Comparison of ENCODE assay signal across 19 cellular contexts in genomic region chr20:11231742-11232141, GRCh38.
DNase-seq lines count a peak whose midpoint lies in the region; ATAC-seq and TF ChIP-seq lines count a peak whose summit lies in the region.
"Had no signal": no experiment of that assay in that cellular context is flagged by ENCODE, and none has a peak within 500 bp of the region (broad histone marks: within the 10 kb centered on the region; RNA-seq: fewer than 3 reads in every experiment).

No MANE protein-coding gene starts in this region.

- peaks cover 38% of the 10 kb centered on the region for H3K4me1 Mint-ChIP-seq in endodermal cell
- H3K4me1 Mint-ChIP-seq: B cell, IgD-negative memory B cell had no signal

- WGBS in endodermal cell (ENCODE audit: insufficient coverage in 1 of 2, insufficient read length in 1 of 2), 2 experiments, result 91 to 100% methylated on average over 2 to 4 of the region's 4 CpGs
- WGBS in neuronal stem cell (ENCODE audit: extremely low coverage in 2 of 2, insufficient read length in 2 of 2, insufficient replicate concordance in 1 of 2), 2 donors, result no CpG with 5 or more reads among the region's 4 CpGs

- H3K9me3 ChIP-seq in endodermal cell (ENCODE audit: control insufficient read depth, low read length), result no peaks in the 10 kb centered on the region
- H3K9me3 ChIP-seq in neuronal stem cell (replicated peaks in 1 of 2; ENCODE audit: control insufficient read depth in 2 of 2, insufficient read depth in 1 of 2, low read depth in 1 of 2, low read length in 2 of 2), result peaks cover 0 to 4% of the 10 kb centered on the region in 2 donors
- H3K9me3 ChIP-seq: Peyer's patch had no signal

- no peak overlapping the region for H2BK120ac ChIP-seq in neuronal stem cell (ENCODE audit: low read depth, low read length)

- H2AFZ ChIP-seq in neuronal stem cell (ENCODE audit: low read length), result no peak overlapping the region

- H3K4me3 Mint-ChIP-seq in endodermal cell, result no peak overlapping the region
- H3K4me3 Mint-ChIP-seq: B cell; CD4-positive, alpha-beta T cell; IgD-negative memory B cell had no signal

- H3K27me3 Mint-ChIP-seq in endodermal cell (ENCODE audit: insufficient read depth), result peaks cover 5% of the 10 kb centered on the region
- H3K27me3 Mint-ChIP-seq: B cell; CD4-positive, alpha-beta T cell; IgD-negative memory B cell had no signal

- no peak overlapping the region for H2AK5ac ChIP-seq in neuronal stem cell (ENCODE audit: low read depth, low read length)

- no peaks in the 10 kb centered on the region for H3K79me1 ChIP-seq in neuronal stem cell (ENCODE audit: low read depth, low read length)

- H3K4me1 ChIP-seq in endodermal cell (ENCODE audit: control insufficient read depth, insufficient read depth, low read length) (peaks cover 8% of the 10 kb centered on the region), neuronal stem cell (ENCODE audit: control insufficient read depth in 2 of 2, insufficient read depth in 1 of 2, low read depth in 1 of 2, low read length in 2 of 2) (peaks cover 17% of the 10 kb centered on the region in 2 donors)
- H3K4me1 ChIP-seq: Peyer's patch had no signal

- H2BK15ac ChIP-seq in neuronal stem cell (ENCODE audit: low read length), result peak overlapping the region; percentile 1

- H3K27me3 ChIP-seq in endodermal cell (ENCODE audit: control insufficient read depth, insufficient read depth, low read length, poor library complexity, severe bottlenecking) (no peaks in the 10 kb centered on the region), neuronal stem cell (ENCODE audit: control insufficient read depth in 3 of 3, insufficient read depth in 3 of 3, low read depth in 1 of 3, low read length in 3 of 3) (no peaks in the 10 kb centered on the region)
- H3K27me3 ChIP-seq: Peyer's patch had no signal

- DNase-seq in GM12865 (ENCODE audit: low read depth), result peak; percentile 31
- DNase-seq in LNCaP clone FGC (ENCODE audit: low read depth), result no peak
- DNase-seq in endodermal cell, result no peak
- no peak for DNase-seq in neuronal stem cell (ENCODE audit: low spot score)
- DNase-seq in NCI-H1436 treated with DMSO at 0.1 percent for 48 hours (lab: John Stamatoyannopoulos, UW), result no peak
- no peak for DNase-seq in OCI-M1 (lab: John Stamatoyannopoulos, UW)
- no peak for DNase-seq in NCI-H2081 treated with DMSO at 0.1 percent for 48 hours (lab: John Stamatoyannopoulos, UW)
- DNase-seq: ACHN; CD4-positive, alpha-beta T cell; MV-4-11; NCI-H1436; NCI-H2107; NCI-H748 treated with DMSO at 0.1 percent for 48 hours; Peyer's patch; SHP77 had no signal

- no peak overlapping the region for H4K91ac ChIP-seq in neuronal stem cell (ENCODE audit: low read depth, low read length, poor library complexity)

- ATAC-seq in HG02840 (IDR thresholded peaks at IDR 0.05; ENCODE audit: low FRiP score, unreplicated experiment), result no peak
- ATAC-seq: HCT116 had no signal

- H3K27ac Mint-ChIP-seq in endodermal cell, result no peak overlapping the region
- H3K27ac Mint-ChIP-seq: B cell; CD4-positive, alpha-beta T cell; IgD-negative memory B cell had no signal

- no peak overlapping the region for H3K4me3 ChIP-seq in GM12865 (ENCODE audit: low read depth, low read length)
- H3K4me3 ChIP-seq in LNCaP clone FGC (ENCODE audit: low read depth, low read length), result no peak overlapping the region
- H3K4me3 ChIP-seq in endodermal cell (ENCODE audit: low read length), result no peak overlapping the region
- H3K4me3 ChIP-seq in neuronal stem cell (ENCODE audit: low read length in 2 of 2), result no peak overlapping the region
- H3K4me3 ChIP-seq: Peyer's patch had no signal

- no peak overlapping the region for H3K14ac ChIP-seq in neuronal stem cell (ENCODE audit: low read length)

- H3K18ac ChIP-seq in neuronal stem cell (ENCODE audit: low read length), result no peak overlapping the region

- no peak overlapping the region for H3K9ac ChIP-seq in endodermal cell (ENCODE audit: extremely low read depth, low read length, poor library complexity, severe bottlenecking)
- H3K9ac ChIP-seq in neuronal stem cell (ENCODE audit: low read depth, low read length, poor library complexity), result no peak overlapping the region

- H3K4ac ChIP-seq in neuronal stem cell (ENCODE audit: low read length), result no peak overlapping the region

- no peak overlapping the region for H3K23ac ChIP-seq in neuronal stem cell (ENCODE audit: low read depth, low read length, poor library complexity)

- H3K27ac ChIP-seq in endodermal cell (ENCODE audit: low read depth, low read length), result no peak overlapping the region
- no peak overlapping the region for H3K27ac ChIP-seq in neuronal stem cell (replicated peaks; ENCODE audit: low read length)
- H3K27ac ChIP-seq: Peyer's patch had no signal

- peak overlapping the region; percentile 14 for H2BK5ac ChIP-seq in neuronal stem cell (ENCODE audit: low read length)

- H3K9me3 Mint-ChIP-seq in endodermal cell, result no peaks in the 10 kb centered on the region
- H3K9me3 Mint-ChIP-seq: CD4-positive, alpha-beta T cell had no signal

- H3K36me3 ChIP-seq in endodermal cell (ENCODE audit: control insufficient read depth, insufficient read depth, low read length) (no peaks in the 10 kb centered on the region), neuronal stem cell (replicated peaks in 1 of 2; ENCODE audit: control insufficient read depth in 2 of 2, insufficient read depth in 2 of 2, low read length in 2 of 2) (no peaks in the 10 kb centered on the region)
- H3K36me3 ChIP-seq: Peyer's patch had no signal

- TF ChIP-seq CTCF in GM12865 (IDR thresholded peaks at IDR 0.05; ENCODE audit: insufficient read depth, low read depth, low read length, missing control alignments) (no peak), LNCaP clone FGC (IDR thresholded peaks at IDR 0.05; ENCODE audit: control insufficient read depth, extremely low read depth, insufficient read depth) (peak; percentile 24; the same call in 1 of the 2 replicates), endodermal cell (conservative IDR thresholded peaks at IDR 0.05) (peak; percentile 56)

- no peak overlapping the region for H2BK12ac ChIP-seq in neuronal stem cell (ENCODE audit: low read length)

- no peak overlapping the region for H4K8ac ChIP-seq in neuronal stem cell (ENCODE audit: low read depth, low read length)

- H3K36me3 Mint-ChIP-seq in endodermal cell (ENCODE audit: low read depth), result no peaks in the 10 kb centered on the region
- H3K36me3 Mint-ChIP-seq: IgD-negative memory B cell had no signal

- H3K4me2 ChIP-seq in neuronal stem cell (ENCODE audit: insufficient read depth, low read length, poor library complexity, severe bottlenecking), result no peak overlapping the region
